In genomic region chr9:93111371-93112115, GRCh38 we compare ENCODE assay signal across 9 cellular contexts. TPM values are rescaled to one million over a fixed set of nuclear protein-coding genes. Genes with fewer than 3 reads are reported as not detected.
DNase-seq lines count a peak whose midpoint lies in the region; ATAC-seq, FAIRE-seq and TF ChIP-seq lines count a peak whose summit lies in the region.
"Had no signal": no experiment of that assay in that cellular context is flagged by ENCODE, and none has a peak within 500 bp of the region (broad histone marks: within the 10 kb centered on the region; RNA-seq: fewer than 3 reads in every experiment).

No MANE protein-coding gene starts in this region.

- DNase-seq in ELR (ENCODE audit: low read depth) (peak; percentile 98), NCI-H226 (peak; percentile 96), bronchial epithelial cell (ENCODE audit: low read depth) (peak; percentile 79), neuronal stem cell (ENCODE audit: low spot score) (no peak), NCI-H1417 treated with DMSO at 0.1 percent for 48 hours (lab: John Stamatoyannopoulos, UW) (no peak), H9 (no peak), NCI-H2227 (lab: John Stamatoyannopoulos, UW; ENCODE audit: unreplicated experiment) (no peak)
- DNase-seq: nucleus accumbens had no signal

- H2AFZ ChIP-seq in neuronal stem cell (ENCODE audit: low read length) (no peak overlapping the region), H9 (ENCODE audit: low read length) (no peak overlapping the region)

- H3K27me3 ChIP-seq in bronchial epithelial cell (ENCODE audit: control insufficient read depth, insufficient read depth, low read length) (no peaks in the 10 kb centered on the region), neuronal stem cell (ENCODE audit: control insufficient read depth in 3 of 3, insufficient read depth in 3 of 3, low read depth in 1 of 3, low read length in 3 of 3) (no peaks in the 10 kb centered on the region), H9 (ENCODE audit: insufficient read depth, low read length) (no peaks in the 10 kb centered on the region)

- H3K23ac ChIP-seq in neuronal stem cell (ENCODE audit: low read depth, low read length, poor library complexity) (peak overlapping the region; percentile 85), H9 (ENCODE audit: insufficient read length, low read depth, low read length) (no peak overlapping the region)

- H3K4me3 ChIP-seq in bronchial epithelial cell (ENCODE audit: low read depth, low read length) = no peak overlapping the region
- H3K4me3 ChIP-seq in neuronal stem cell (ENCODE audit: low read length in 2 of 2) = no peak overlapping the region

- H2BK120ac ChIP-seq in neuronal stem cell (ENCODE audit: low read depth, low read length) = no peak overlapping the region
- H2BK120ac ChIP-seq in H9 (ENCODE audit: low read depth, low read length, poor library complexity, severe bottlenecking) = no peak overlapping the region

- H3T11ph ChIP-seq in H9 (ENCODE audit: low read length) = no peak overlapping the region

- TF ChIP-seq CTCF in bronchial epithelial cell (IDR thresholded peaks at IDR 0.05; ENCODE audit: insufficient read depth, low read length, severe bottlenecking) (no peak), H9 (conservative IDR thresholded peaks at IDR 0.05) (no peak)

- no peaks in the 10 kb centered on the region for H4K20me1 ChIP-seq in H9 (ENCODE audit: control insufficient read depth, insufficient read depth, insufficient read length)

- no peaks in the 10 kb centered on the region for H3K9me3 ChIP-seq in neuronal stem cell (replicated peaks in 1 of 2; ENCODE audit: control insufficient read depth in 2 of 2, insufficient read depth in 1 of 2, low read depth in 1 of 2, low read length in 2 of 2)
- no peaks in the 10 kb centered on the region for H3K9me3 ChIP-seq in H9 (ENCODE audit: control insufficient read depth, low read depth, low read length)

- H3K4me2 ChIP-seq in neuronal stem cell (ENCODE audit: insufficient read depth, low read length, poor library complexity, severe bottlenecking) (no peak overlapping the region), H9 (ENCODE audit: insufficient read depth, insufficient read length, low read length) (no peak overlapping the region)

- peak overlapping the region; percentile 66 for H2BK5ac ChIP-seq in neuronal stem cell (ENCODE audit: low read length)
- no peak overlapping the region for H2BK5ac ChIP-seq in H9 (ENCODE audit: insufficient read length, low read length)

- no peak overlapping the region for H2AK5ac ChIP-seq in neuronal stem cell (ENCODE audit: low read depth, low read length)
- H2AK5ac ChIP-seq in H9 (ENCODE audit: insufficient read length, low read length) = no peak overlapping the region

- H3K4me3 Mint-ChIP-seq in H9 = no peak overlapping the region

- H3K4me1 ChIP-seq in neuronal stem cell (ENCODE audit: control insufficient read depth in 2 of 2, insufficient read depth in 1 of 2, low read depth in 1 of 2, low read length in 2 of 2) (peaks cover 0 to 5% of the 10 kb centered on the region in 2 donors), H9 (ENCODE audit: insufficient read depth, low read length) (no peaks in the 10 kb centered on the region)

- no peak overlapping the region for H3K18ac ChIP-seq in neuronal stem cell (ENCODE audit: low read length)
- H3K18ac ChIP-seq in H9 (ENCODE audit: insufficient read length, low read depth, low read length) = no peak overlapping the region

- H3K79me1 ChIP-seq in neuronal stem cell (ENCODE audit: low read depth, low read length) = peaks cover 2% of the 10 kb centered on the region
- peaks cover 3% of the 10 kb centered on the region for H3K79me1 ChIP-seq in H9 (ENCODE audit: insufficient read depth, low read depth, low read length, poor library complexity, severe bottlenecking)

- no peak overlapping the region for H3K27ac ChIP-seq in neuronal stem cell (replicated peaks; ENCODE audit: low read length)
- no peak overlapping the region for H3K27ac ChIP-seq in H9 (ENCODE audit: insufficient read length, low read depth, low read length)

- no peaks in the 10 kb centered on the region for H3K27me3 Mint-ChIP-seq in H9 (ENCODE audit: low read depth)

- H3K14ac ChIP-seq in neuronal stem cell (ENCODE audit: low read length) (no peak overlapping the region), H9 (ENCODE audit: insufficient read depth, low read length) (no peak overlapping the region)

- peak overlapping the region; percentile 60 for H3K9ac ChIP-seq in neuronal stem cell (ENCODE audit: low read depth, low read length, poor library complexity)
- no peak overlapping the region for H3K9ac ChIP-seq in H9 (ENCODE audit: extremely low read depth, insufficient read length, low read length)

- no peak overlapping the region for H4K5ac ChIP-seq in H9 (ENCODE audit: insufficient read length, low read depth, low read length)

- FAIRE-seq in bronchial epithelial cell (lab: Jason Lieb, UNC) = no peak

- H3K36me3 ChIP-seq in bronchial epithelial cell (ENCODE audit: control insufficient read depth, insufficient read depth, low read length) = peaks cover 20% of the 10 kb centered on the region
- H3K36me3 ChIP-seq in neuronal stem cell (replicated peaks in 1 of 2; ENCODE audit: control insufficient read depth in 2 of 2, insufficient read depth in 2 of 2, low read length in 2 of 2) = peaks cover 0 to 5% of the 10 kb centered on the region in 2 donors

- no peaks in the 10 kb centered on the region for H3K79me2 ChIP-seq in H9 (ENCODE audit: insufficient read depth, low read length)

- H2BK15ac ChIP-seq in neuronal stem cell (ENCODE audit: low read length) = no peak overlapping the region
- H2BK15ac ChIP-seq in H9 (ENCODE audit: low read depth, low read length) = no peak overlapping the region

- no peak overlapping the region for H3K27ac Mint-ChIP-seq in H9

- H2BK20ac ChIP-seq in H9 (ENCODE audit: low read depth, low read length, poor library complexity, severe bottlenecking) = no peak overlapping the region

- H3K23me2 ChIP-seq in H9 (ENCODE audit: insufficient read length, low read depth, low read length, poor library complexity, severe bottlenecking) = no peaks in the 10 kb centered on the region

- H2BK12ac ChIP-seq in neuronal stem cell (ENCODE audit: low read length) = peak overlapping the region; percentile 41
- no peak overlapping the region for H2BK12ac ChIP-seq in H9 (ENCODE audit: insufficient read length, low read depth, low read length)

- H4K8ac ChIP-seq in neuronal stem cell (ENCODE audit: low read depth, low read length) (no peak overlapping the region), H9 (replicated peaks; ENCODE audit: insufficient read length, low read depth, low read length) (no peak overlapping the region)

- no peak overlapping the region for H3K56ac ChIP-seq in H9 (ENCODE audit: insufficient read length, low read depth, low read length)

- no peak for ATAC-seq in GM21515 (IDR thresholded peaks at IDR 0.05; ENCODE audit: unreplicated experiment)

- peaks cover 0 to 8% (median 3%) of the 10 kb centered on the region in 3 experiments; a peak in 5 of 7 replicates for H3K36me3 Mint-ChIP-seq in H9 (ENCODE audit: insufficient read depth in 1 of 3, low read depth in 3 of 3)

- H4K91ac ChIP-seq in neuronal stem cell (ENCODE audit: low read depth, low read length, poor library complexity) (no peak overlapping the region), H9 (ENCODE audit: insufficient read length, low read depth, low read length) (no peak overlapping the region)

- peak overlapping the region; percentile 76 for H3K4ac ChIP-seq in neuronal stem cell (ENCODE audit: low read length)
- no peak overlapping the region for H3K4ac ChIP-seq in H9 (ENCODE audit: low read depth, low read length)

- H3K4me1 Mint-ChIP-seq in H9 = peaks cover 15 to 20% of the 10 kb centered on the region in 2 experiments

- H3K9me3 Mint-ChIP-seq in H9 = no peaks in the 10 kb centered on the region

- WGBS in neuronal stem cell (ENCODE audit: extremely low coverage in 2 of 2, insufficient read length in 2 of 2, insufficient replicate concordance in 1 of 2), 2 donors = no CpG with 5 or more reads among the region's 18 CpGs
- no CpG with 5 or more reads among the region's 18 CpGs for WGBS in H9 (ENCODE audit: extremely low coverage, insufficient read length, low lambda C conversion rate)

RNA-seq across cellular contexts. Expression of gene CARD19, which starts 15.5 kb away (rescaled TPM):
- total RNA-seq in bronchial epithelial cell = 43.4 and 47.9 TPM in 2 replicates
- 23.2 TPM for polyA plus RNA-seq in neuronal stem cell (2013, experiment 1 of 2)
- 20.4 TPM for polyA plus RNA-seq in neuronal stem cell (2013, experiment 2 of 2)
- total RNA-seq in H9 (2021) = 21.4 and 23.6 TPM in 2 replicates

RNA-seq across cellular contexts. Expression of gene NINJ1, which starts 22.5 kb away (rescaled TPM):
- total RNA-seq in bronchial epithelial cell (13.4 and 15.9 TPM in 2 replicates), H9 (2021) (27.4 and 28.9 TPM in 2 replicates)
- 36.0 TPM for polyA plus RNA-seq in neuronal stem cell (2013, experiment 1 of 2)
- polyA plus RNA-seq in neuronal stem cell (2013, experiment 2 of 2) = 35.7 TPM

RNA-seq across cellular contexts. Expression of gene SUSD3, which starts 53.0 kb away (rescaled TPM):
- 0.26 TPM in 1 of 2 replicates, not detected in the other for total RNA-seq in bronchial epithelial cell
- polyA plus RNA-seq in neuronal stem cell (2013, experiment 1 of 2) = 1.9 TPM
- 2.0 TPM for polyA plus RNA-seq in neuronal stem cell (2013, experiment 2 of 2)
- 7.8 and 9.0 TPM in 2 replicates for total RNA-seq in H9 (2021)

Comparison
In these comparisons a context has a peak if more than half of its experiments do, and no peak if none do; other contexts are left out.
1. DNase-seq: peak in ELR (single experiment), NCI-H226 (single experiment) and bronchial epithelial cell (single experiment); none in neuronal stem cell (single experiment), NCI-H1417 treated with DMSO at 0.1 percent for 48 hours (single experiment), H9 (single experiment) and NCI-H2227 (single experiment).